ENCODE assay signal across 8 cellular contexts in genomic region chr6:29723666-29724588, GRCh38. TPM values are rescaled to one million over a fixed set of nuclear protein-coding genes. Genes with fewer than 3 reads are reported as not detected.
A peak's percentile ranks its signal among the peaks of the same experiment; 100 is the strongest.
DNase-seq lines count a peak whose midpoint lies in the region; ATAC-seq and TF ChIP-seq lines count a peak whose summit lies in the region.

No MANE protein-coding gene starts in this region.

- 4% methylated on average over 76 of the region's 76 CpGs for WGBS in HUES64
- 8 to 12% methylated on average over 34 to 40 of the region's 76 CpGs for WGBS in tibial nerve, 2 donors

- no peak overlapping the region for H3K27ac Mint-ChIP-seq in osteocyte (ENCODE audit: unreplicated experiment)

- no peak for TF ChIP-seq CTCF in fibroblast of the aortic adventitia (IDR thresholded peaks at IDR 0.05; ENCODE audit: insufficient read depth, low read length)
- TF ChIP-seq CTCF in osteocyte (IDR thresholded peaks at IDR 0.05), result no peak
- TF ChIP-seq CTCF in tibial nerve (IDR thresholded peaks at IDR 0.05), result no peak

- H3K36me3 ChIP-seq in HUES64 (ENCODE audit: insufficient read depth, low read length) (no peaks in the 10 kb centered on the region), tibial nerve (peaks cover 0 to 32% (median 0%) of the 10 kb centered on the region in 3 donors)

- DNase-seq in GM19238 (ENCODE audit: insufficient read length, low spot score), result peak; percentile 69
- DNase-seq in activated T-cell treated with anti-CD3 and anti-CD28 coated beads, Interleukin-2, amount 50 U/mL, for 48 hours, result peak; percentile 85 to 86
- DNase-seq in fibroblast of the aortic adventitia (ENCODE audit: low read depth), result no peak
- no peak for DNase-seq in osteocyte (ENCODE audit: extremely low spot score, unreplicated experiment)
- peak; percentile 25 to 51 for DNase-seq in tibial nerve (ENCODE audit: low spot score in 2 of 2)
- no peak for DNase-seq in NCI-H1048 (lab: John Stamatoyannopoulos, UW)

- H3K9me3 ChIP-seq in HUES64 (ENCODE audit: insufficient read depth, low read depth, low read length) (no peaks in the 10 kb centered on the region), tibial nerve (no peaks in the 10 kb centered on the region)

- H3K27ac ChIP-seq in HUES64 (ENCODE audit: low read depth, low read length), result no peak overlapping the region
- H3K27ac ChIP-seq in tibial nerve, result peak overlapping the region; percentile 83 to 97 (median 94)

- H3K4me3 Mint-ChIP-seq in osteocyte (ENCODE audit: unreplicated experiment), result peak overlapping the region; percentile 76

- no peak for TF ChIP-seq EP300 in tibial nerve (IDR thresholded peaks at IDR 0.05)

- H3K4me3 ChIP-seq in HUES64 (ENCODE audit: low read length) (peak overlapping the region; percentile 65), fibroblast of the aortic adventitia (ENCODE audit: low read depth, low read length) (peak overlapping the region; percentile 79), tibial nerve (peak overlapping the region; percentile 68 to 91 (median 89))

- H3K4me1 Mint-ChIP-seq in osteocyte (ENCODE audit: unreplicated experiment), result peaks cover 2% of the 10 kb centered on the region

- no peak for ATAC-seq in HG03095 (IDR thresholded peaks at IDR 0.05; ENCODE audit: unreplicated experiment)

- TF ChIP-seq POLR2A in tibial nerve (IDR thresholded peaks at IDR 0.05), result no peak

- H3K9ac ChIP-seq in HUES64 (ENCODE audit: low read depth, low read length), result no peak overlapping the region

- H3K27me3 ChIP-seq in HUES64 (ENCODE audit: insufficient read depth, low read length) (peaks cover 57% of the 10 kb centered on the region), tibial nerve (no peaks in the 10 kb centered on the region)

- H3K36me3 Mint-ChIP-seq in osteocyte (ENCODE audit: unreplicated experiment), result no peaks in the 10 kb centered on the region

- no peaks in the 10 kb centered on the region for H3K4me1 ChIP-seq in HUES64 (ENCODE audit: insufficient read depth, low read length)
- peaks cover 0 to 22% (median 10%) of the 10 kb centered on the region in 4 donors for H3K4me1 ChIP-seq in tibial nerve

- peaks cover 22% of the 10 kb centered on the region for H3K27me3 Mint-ChIP-seq in osteocyte (ENCODE audit: unreplicated experiment)

- no peaks in the 10 kb centered on the region for H3K9me3 Mint-ChIP-seq in osteocyte (ENCODE audit: unreplicated experiment)

RNA-seq across cellular contexts. Expression of gene HLA-F, which starts 0.7 kb away (rescaled TPM):
- 2.4 TPM for polyA plus RNA-seq in HUES64 (2013, experiment 1 of 2)
- 2.7 TPM for polyA plus RNA-seq in HUES64 (2013, experiment 2 of 2)
- 1.1 and 2.9 TPM in 2 replicates for total RNA-seq in fibroblast of the aortic adventitia (ENCODE audit: low replicate concordance)
- 11.4 and 12.5 TPM in 2 replicates for total RNA-seq in osteocyte
- 100 to 1,000 TPM in 2 of 4 donors, 10 to 100 TPM in 2; 63.0 to 117 (median 101) TPM for total RNA-seq in tibial nerve

RNA-seq across cellular contexts. Expression of gene ZFP57, which starts 43.0 kb away (rescaled TPM):
- polyA plus RNA-seq in HUES64 (2013, experiment 1 of 2), result 0.70 TPM
- polyA plus RNA-seq in HUES64 (2013, experiment 2 of 2), result 0.76 TPM
- 0.49 TPM in 1 of 2 replicates, not detected in the other for total RNA-seq in fibroblast of the aortic adventitia (ENCODE audit: low replicate concordance)
- not detected in 2 replicates for total RNA-seq in osteocyte
- under 1 TPM in 1 of 4 donors, not detected in 3; 0.66 TPM for total RNA-seq in tibial nerve

Comparison
In these comparisons a context has a peak if more than half of its experiments do, and no peak if none do; other contexts are left out.
1. DNase-seq: peak in GM19238 (single experiment), activated T-cell treated with anti-CD3 and anti-CD28 coated beads, Interleukin-2, amount 50 U/mL, for 48 hours (2 of 2) and tibial nerve (2 of 2); none in fibroblast of the aortic adventitia (single experiment), osteocyte (single experiment) and NCI-H1048 (single experiment).
2. Peak in every context shown above with its lines, with median percentiles within 50 percentile points of each other: H3K4me3 ChIP-seq.